35 cellular contexts compared by ENCODE assay signal in the genomic region with DNA sequence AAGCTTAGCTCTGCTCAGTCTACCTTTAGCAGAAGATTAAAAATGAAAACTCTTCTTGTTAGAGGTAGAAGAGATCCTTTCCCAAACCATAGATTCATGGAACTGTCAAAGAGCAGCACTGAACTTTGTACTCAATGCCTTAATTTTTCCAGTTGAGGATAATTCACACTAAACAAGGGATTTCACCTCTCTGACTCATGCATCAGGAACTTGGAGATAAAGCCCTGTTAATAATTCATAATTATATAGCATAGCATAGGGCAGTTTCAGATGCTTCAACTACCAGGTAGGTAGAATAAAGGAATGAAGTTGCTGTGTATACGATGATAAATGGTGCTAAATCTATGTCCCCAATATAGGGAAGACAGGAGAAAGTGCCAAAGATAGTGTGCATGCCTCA.
"Had no signal": no experiment of that assay in that cellular context is flagged by ENCODE, and none has a peak within 500 bp of the region (broad histone marks: within the 10 kb centered on the region; RNA-seq: fewer than 3 reads in every experiment).

No MANE protein-coding gene starts in this region.

- H3K27me3 ChIP-seq: adrenal gland, body of pancreas, Peyer's patch had no signal

- H3K9me3 ChIP-seq: adrenal gland, body of pancreas, Peyer's patch had no signal

- H3K4me1 ChIP-seq: adrenal gland, body of pancreas had no signal

- DNase-seq: activated B cell treated with CpG ODN at 0.5 μM for 24 hours; activated CD4-positive, alpha-beta memory T cell treated with anti-CD3 and anti-CD28 coated beads for 36 hours; activated CD4-positive, alpha-beta T cell treated with anti-CD3 and anti-CD28 coated beads for 4 hours; activated CD4-positive, alpha-beta T cell treated with anti-CD3 and anti-CD28 coated beads, Interleukin-2, amount 50 U/mL, for 1 hour; activated CD4-positive, CD25-positive, alpha-beta regulatory T cell treated with anti-CD3 and anti-CD28 coated beads, Interleukin-2, amount 50 U/mL, for 72 hours; activated CD8-positive, alpha-beta memory T cell treated with anti-CD3 and anti-CD28 coated beads, Interleukin-2, amount 50 U/mL, for 4 hours; activated gamma-delta T cell treated with Interleukin-2 at 50 U/mL for 16 hours; activated naive CD4-positive, alpha-beta T cell treated with anti-CD3 and anti-CD28 coated beads for 36 hours; activated T-cell treated with anti-CD3 and anti-CD28 coated beads for 4 hours; activated T-cell treated with anti-CD3 and anti-CD28 coated beads, Interleukin-2, amount 50 U/mL, for 4 hours; adrenal gland; body of pancreas; Karpas-422; KBM-7; MM.1S; MV-4-11; NCI-H1092; NCI-H1436 treated with DMSO at 0.1 percent for 48 hours; NCI-H1694 treated with DMSO at 0.1 percent for 48 hours; NCI-H2029 treated with DMSO at 0.1 percent for 48 hours; NCI-H2107; NCI-H2171; NCI-H2227 treated with DMSO at 0.1 percent for 48 hours; NCI-H446 treated with DMSO at 0.1 percent for 48 hours; NCI-H524 treated with DMSO at 0.1 percent for 48 hours; PC-3; Peyer's patch; SIG-M5; T-helper 1 cell; T-helper 2 cell; T-helper 9 cell had no signal

- H3K4me3 ChIP-seq: adrenal gland, body of pancreas, Peyer's patch had no signal

- FAIRE-seq: astrocyte, bronchial epithelial cell had no signal

- H3K36me3 ChIP-seq: adrenal gland, Peyer's patch had no signal

- H3K27ac ChIP-seq: adrenal gland, body of pancreas, Peyer's patch, RWPE1, VCaP had no signal
